Comparison of ENCODE assay signal across 2 cellular contexts in the genomic region with DNA sequence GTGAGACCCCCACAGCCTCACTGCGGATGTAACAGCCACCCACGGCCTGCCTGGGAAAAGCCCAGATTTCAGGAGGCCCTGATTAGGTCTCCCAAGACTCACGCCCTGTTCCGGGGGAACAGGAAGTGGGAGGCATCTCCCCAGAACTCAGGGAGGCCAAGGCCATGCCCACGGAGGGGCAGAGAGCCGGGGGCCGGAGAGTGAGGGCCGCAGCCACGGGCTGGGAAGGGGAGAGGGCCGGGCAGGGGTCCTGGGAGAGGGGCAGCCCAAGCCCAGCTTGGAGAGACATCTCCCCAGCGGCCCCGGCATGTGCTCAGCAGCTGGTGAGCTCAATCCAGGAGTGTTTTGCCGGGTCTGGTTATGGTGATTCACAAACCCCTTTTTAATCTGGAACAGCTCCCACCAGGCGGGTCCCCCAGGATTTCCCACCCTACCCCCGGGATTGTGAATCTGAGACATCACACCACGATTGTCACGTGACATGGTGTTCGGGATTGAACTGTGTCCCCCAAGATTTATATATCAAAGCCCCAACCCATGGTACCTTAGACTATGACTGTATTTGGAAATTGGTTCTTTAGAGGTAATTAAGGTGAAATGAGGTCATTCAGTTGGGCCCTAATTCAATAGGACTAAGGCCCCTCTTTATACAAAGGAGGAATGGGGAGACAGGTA.
A peak's percentile ranks its signal among the peaks of the same experiment; 100 is the strongest.
TF ChIP-seq lines count a peak whose summit lies in the region.

No MANE protein-coding gene starts in this region.

TF ChIP-seq in GM12878, 131 proteins besides CTCF, POLR2A, EP300 and RAD21:
- TF ChIP-seq RAD51 (IDR thresholded peaks at IDR 0.05) (peak; percentile 25; the same call in 1 of the 2 replicates), CBX3 (IDR thresholded peaks at IDR 0.05; ENCODE audit: borderline replicate concordance, low read depth) (no peak)
- TF ChIP-seq, protein P1, sequence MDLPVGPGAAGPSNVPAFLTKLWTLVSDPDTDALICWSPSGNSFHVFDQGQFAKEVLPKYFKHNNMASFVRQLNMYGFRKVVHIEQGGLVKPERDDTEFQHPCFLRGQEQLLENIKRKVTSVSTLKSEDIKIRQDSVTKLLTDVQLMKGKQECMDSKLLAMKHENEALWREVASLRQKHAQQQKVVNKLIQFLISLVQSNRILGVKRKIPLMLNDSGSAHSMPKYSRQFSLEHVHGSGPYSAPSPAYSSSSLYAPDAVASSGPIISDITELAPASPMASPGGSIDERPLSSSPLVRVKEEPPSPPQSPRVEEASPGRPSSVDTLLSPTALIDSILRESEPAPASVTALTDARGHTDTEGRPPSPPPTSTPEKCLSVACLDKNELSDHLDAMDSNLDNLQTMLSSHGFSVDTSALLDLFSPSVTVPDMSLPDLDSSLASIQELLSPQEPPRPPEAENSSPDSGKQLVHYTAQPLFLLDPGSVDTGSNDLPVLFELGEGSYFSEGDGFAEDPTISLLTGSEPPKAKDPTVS (IDR thresholded peaks at IDR 0.05; ENCODE audit: low read depth, low read length), result no peak

TF ChIP-seq in H1, 55 proteins besides CTCF, POLR2A, EP300 and RAD21:
- no peak for TF ChIP-seq SAP30 (IDR thresholded peaks at IDR 0.05; ENCODE audit: insufficient read depth, insufficient replicate concordance, low read length)
- TF ChIP-seq GABPA (IDR thresholded peaks at IDR 0.05; ENCODE audit: borderline replicate concordance, insufficient read depth, low read length), result no peak
- no peak for TF ChIP-seq SRF (IDR thresholded peaks at IDR 0.05; ENCODE audit: low read depth, low read length)
- no peak for TF ChIP-seq KDM1A (IDR thresholded peaks at IDR 0.05; ENCODE audit: borderline replicate concordance, low read length)
- TF ChIP-seq, protein P2, sequence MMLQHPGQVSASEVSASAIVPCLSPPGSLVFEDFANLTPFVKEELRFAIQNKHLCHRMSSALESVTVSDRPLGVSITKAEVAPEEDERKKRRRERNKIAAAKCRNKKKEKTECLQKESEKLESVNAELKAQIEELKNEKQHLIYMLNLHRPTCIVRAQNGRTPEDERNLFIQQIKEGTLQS (IDR thresholded peaks at IDR 0.05; ENCODE audit: insufficient read depth, low read depth, low read length), result no peak
- TF ChIP-seq BRCA1 (IDR thresholded peaks at IDR 0.05; ENCODE audit: low read depth, low read length), result no peak
- no peak for TF ChIP-seq CEBPB (IDR thresholded peaks at IDR 0.05; ENCODE audit: low read depth, low read length)
- TF ChIP-seq RFX5 (IDR thresholded peaks at IDR 0.05; ENCODE audit: borderline replicate concordance, low read depth, low read length), result no peak
